Comparison of ENCODE assay signal across 8 cellular contexts in genomic region chr12:107884769-107885694, GRCh38.
DNase-seq lines count a peak whose midpoint lies in the region; ATAC-seq and TF ChIP-seq lines count a peak whose summit lies in the region.

No MANE protein-coding gene starts in this region.

- H3K27ac ChIP-seq in Peyer's patch, result no peak overlapping the region

- no peaks in the 10 kb centered on the region for H3K36me3 ChIP-seq in Peyer's patch

- intact Hi-C loops in activated CD4-positive, alpha-beta T cell treated with anti-CD3 and anti-CD28 coated beads for 36 hours (cut with DNase I, micrococcal nuclease), result loop anchor here (1.0 to 10.0 kb wide), 6 partner anchors 124 to 760 kb away; partner anchors contain the start of gene PRDM4 (in 2 of the 2)

- no peaks in the 10 kb centered on the region for H3K4me1 ChIP-seq in Peyer's patch

- DNase-seq in activated CD4-positive, alpha-beta T cell treated with anti-CD3 and anti-CD28 coated beads for 36 hours, result peak; percentile 71
- DNase-seq in activated CD4-positive, alpha-beta T cell treated with anti-CD3 and anti-CD28 coated beads for 1 hour, result no peak
- peak; percentile 51 for DNase-seq in KG1 (lab: John Stamatoyannopoulos, UW)
- peak; percentile 43 to 78 (median 61) for DNase-seq in Peyer's patch
- peak; percentile 20 for DNase-seq in astrocyte of the cerebellum (ENCODE audit: low read depth)
- peak; percentile 82 for DNase-seq in islet precursor cell
- DNase-seq in stimulated activated CD4-positive, alpha-beta T cell treated with anti-CD3 and anti-CD28 coated beads, Interleukin-2, amount 100 ng/mL, for 24 hours, result peak; percentile 43 to 44

- no peaks in the 10 kb centered on the region for H3K9me3 ChIP-seq in Peyer's patch

- no peak for TF ChIP-seq POLR2A in Peyer's patch (IDR thresholded peaks at IDR 0.05)

- no peaks in the 10 kb centered on the region for H3K27me3 ChIP-seq in Peyer's patch

- POLR2A ChIA-PET in activated CD4-positive, alpha-beta T cell treated with anti-CD3 and anti-CD28 coated beads for 36 hours (lab: Charles Lee), result no interaction called here

- H3K27me3 Mint-ChIP-seq in activated CD4-positive, alpha-beta T cell treated with anti-CD3 and anti-CD28 coated beads for 36 hours, result peaks cover 4% of the 10 kb centered on the region

- H3K4me3 ChIP-seq in Peyer's patch (no peak overlapping the region), astrocyte of the cerebellum (ENCODE audit: low read depth, low read length) (no peak overlapping the region)

- no peak overlapping the region for H3K4me3 Mint-ChIP-seq in activated CD4-positive, alpha-beta T cell treated with anti-CD3 and anti-CD28 coated beads for 36 hours

- H3K36me3 Mint-ChIP-seq in activated CD4-positive, alpha-beta T cell treated with anti-CD3 and anti-CD28 coated beads for 36 hours (ENCODE audit: low read depth), result no peaks in the 10 kb centered on the region

- no peaks in the 10 kb centered on the region for H3K9me3 Mint-ChIP-seq in activated CD4-positive, alpha-beta T cell treated with anti-CD3 and anti-CD28 coated beads for 36 hours (ENCODE audit: low read depth)

- CTCF ChIA-PET in activated CD4-positive, alpha-beta T cell treated with anti-CD3 and anti-CD28 coated beads for 36 hours (lab: Charles Lee), result interaction anchor here (0.5 to 1.9 kb wide), 11 partner anchors 8 to 1461 kb away, joined by 3 to 5 read pairs (median 4); no protein-coding TSS in a partner anchor

- TF ChIP-seq CTCF in Peyer's patch (IDR thresholded peaks at IDR 0.05), result peak in 5 of 6 experiments; percentile 63 to 66 (median 65)
- peak; percentile 80 for TF ChIP-seq CTCF in astrocyte of the cerebellum (IDR thresholded peaks at IDR 0.05; ENCODE audit: low read depth, low read length, missing control alignments)

- no peak overlapping the region for H3K27ac Mint-ChIP-seq in activated CD4-positive, alpha-beta T cell treated with anti-CD3 and anti-CD28 coated beads for 36 hours

- in situ Hi-C loops in astrocyte of the cerebellum (cut with HindIII; ENCODE audit: low sequenced_read_pairs), result loop anchor here (25.0 kb wide), 1 partner anchor 223 kb away; no protein-coding TSS in a partner anchor

- H3K4me1 Mint-ChIP-seq in activated CD4-positive, alpha-beta T cell treated with anti-CD3 and anti-CD28 coated beads for 36 hours, result no peaks in the 10 kb centered on the region

- peak; percentile 76 for ATAC-seq in activated CD4-positive, alpha-beta T cell treated with anti-CD3 and anti-CD28 coated beads for 36 hours
- ATAC-seq in HG03139 (IDR thresholded peaks at IDR 0.05; ENCODE audit: unreplicated experiment), result no peak
